In genomic region chr12:49556391-49557186, GRCh38 we compare ENCODE assay signal across 1 cellular context.
TF ChIP-seq lines count a peak whose summit lies in the region.

No MANE protein-coding gene starts in this region.

TF ChIP-seq in HEK293, 187 proteins besides CTCF, POLR2A, EP300 and RAD21:
- TF ChIP-seq SCRT2 (tag by site-specific recombination; IDR thresholded peaks at IDR 0.05) (no peak), REST (tag by site-specific recombination; IDR thresholded peaks at IDR 0.05) (peak; percentile 64)
TF ChIP-seq in HEK293: peak in this region for 1.
